15 cellular contexts compared by ENCODE assay signal in the genomic region with DNA sequence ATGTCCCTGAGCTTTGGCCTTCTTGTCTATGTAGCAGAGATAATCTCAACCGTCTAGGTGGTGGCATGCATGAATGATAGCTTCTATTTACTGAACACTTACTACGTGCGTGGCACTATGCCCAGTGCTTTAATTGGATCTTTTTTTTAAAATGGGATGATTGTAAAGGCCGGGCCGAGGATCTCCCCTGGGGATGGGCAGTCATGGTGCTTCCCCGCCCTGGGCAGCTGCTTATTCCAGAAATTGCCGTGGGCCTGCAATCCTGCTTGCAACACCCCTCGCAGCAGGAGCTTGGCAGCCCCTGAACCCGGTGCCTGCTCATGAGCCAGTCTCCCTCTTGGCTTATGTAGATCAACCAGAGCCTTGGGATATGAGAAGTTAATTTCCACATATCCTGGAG.
DNase-seq lines count a peak whose midpoint lies in the region; TF ChIP-seq lines count a peak whose summit lies in the region.
"Had no signal": no experiment of that assay in that cellular context is flagged by ENCODE, and none has a peak within 500 bp of the region (broad histone marks: within the 10 kb centered on the region; RNA-seq: fewer than 3 reads in every experiment).

No MANE protein-coding gene starts in this region.

- no peaks in the 10 kb centered on the region for H3K27me3 Mint-ChIP-seq in neural crest cell (ENCODE audit: low read depth)
- H3K27me3 Mint-ChIP-seq in activated T-helper 2 cell treated with anti-CD3 and anti-CD28 coated beads, Interferon-gamma antibody, Interleukin-2, Interleukin-4, amounts not matched to agents 10 μg/mL and 5 μg/mL and 100 μg/mL, durations not matched to agents 14 hours and 24 hours and 36 hours (ENCODE audit: low read depth): no peaks in the 10 kb centered on the region
- H3K27me3 Mint-ChIP-seq: CD4-positive, CD25-positive, alpha-beta regulatory T cell had no signal

- DNase-seq in NCI-H82 (lab: John Stamatoyannopoulos, UW) (peak; percentile 58), NCI-H82 treated with DMSO at 0.1 percent for 48 hours (lab: John Stamatoyannopoulos, UW; ENCODE audit: unreplicated experiment) (no peak), NCI-H1092 treated with DMSO at 0.1 percent for 48 hours (lab: John Stamatoyannopoulos, UW) (peak; percentile 38), neural crest cell (ENCODE audit: low read depth, low spot score) (no peak), A172 (ENCODE audit: low spot score) (no peak)
- no peak for DNase-seq in activated T-helper 2 cell treated with anti-CD3 and anti-CD28 coated beads, Interferon-gamma antibody, Interleukin-2, Interleukin-4, amounts not matched to agents 10 μg/mL and 5 μg/mL and 100 μg/mL, durations not matched to agents 14 hours and 24 hours and 36 hours (ENCODE audit: low spot score)
- no peak for DNase-seq in activated CD4-positive, alpha-beta T cell treated with anti-CD3 and anti-CD28 coated beads for 48 hours
- DNase-seq: CD4-positive, CD25-positive, alpha-beta regulatory T cell; DMS153; DND-41; GDM1; HCEC 1CT; HFFc6 had no signal

- no peak overlapping the region for H3K4me3 ChIP-seq in BLaER1

- H3K36me3 Mint-ChIP-seq in neural crest cell (ENCODE audit: low read depth): no peaks in the 10 kb centered on the region
- no peaks in the 10 kb centered on the region for H3K36me3 Mint-ChIP-seq in activated T-helper 2 cell treated with anti-CD3 and anti-CD28 coated beads, Interferon-gamma antibody, Interleukin-2, Interleukin-4, amounts not matched to agents 10 μg/mL and 5 μg/mL and 100 μg/mL, durations not matched to agents 14 hours and 24 hours and 36 hours (ENCODE audit: low read depth)
- H3K36me3 Mint-ChIP-seq: CD4-positive, CD25-positive, alpha-beta regulatory T cell; IgD-negative memory B cell had no signal

- H3K27ac Mint-ChIP-seq in neural crest cell (ENCODE audit: unreplicated experiment): peak overlapping the region; percentile 63
- no peak overlapping the region for H3K27ac Mint-ChIP-seq in activated T-helper 2 cell treated with anti-CD3 and anti-CD28 coated beads, Interferon-gamma antibody, Interleukin-2, Interleukin-4, amounts not matched to agents 10 μg/mL and 5 μg/mL and 100 μg/mL, durations not matched to agents 14 hours and 24 hours and 36 hours
- H3K27ac Mint-ChIP-seq: CD4-positive, CD25-positive, alpha-beta regulatory T cell; HFFc6; IgD-negative memory B cell had no signal

- no peak overlapping the region for H3K9ac ChIP-seq in BLaER1

- H3K4me1 ChIP-seq in BLaER1: peaks cover 49% of the 10 kb centered on the region

- H4K20me1 ChIP-seq in BLaER1: no peaks in the 10 kb centered on the region

- intact Hi-C loops in activated T-helper 2 cell treated with anti-CD3 and anti-CD28 coated beads, Interferon-gamma antibody, Interleukin-2, Interleukin-4, amounts not matched to agents 10 μg/mL and 5 μg/mL and 100 μg/mL, durations not matched to agents 14 hours and 24 hours and 36 hours (cut with micrococcal nuclease): no loop called here

- H3K4me2 ChIP-seq in BLaER1: peak overlapping the region; percentile 68

- H3K27ac ChIP-seq in BLaER1: no peak overlapping the region

- no peaks in the 10 kb centered on the region for H3K9me3 ChIP-seq in BLaER1

- no peaks in the 10 kb centered on the region for H3K27me3 ChIP-seq in BLaER1

- TF ChIP-seq CTCF in neural crest cell (conservative IDR thresholded peaks at IDR 0.05): no peak

- H3K4me1 Mint-ChIP-seq in neural crest cell: no peaks in the 10 kb centered on the region
- no peaks in the 10 kb centered on the region for H3K4me1 Mint-ChIP-seq in activated T-helper 2 cell treated with anti-CD3 and anti-CD28 coated beads, Interferon-gamma antibody, Interleukin-2, Interleukin-4, amounts not matched to agents 10 μg/mL and 5 μg/mL and 100 μg/mL, durations not matched to agents 14 hours and 24 hours and 36 hours (ENCODE audit: low read depth)
- H3K4me1 Mint-ChIP-seq: CD4-positive, CD25-positive, alpha-beta regulatory T cell; IgD-negative memory B cell had no signal

- no peaks in the 10 kb centered on the region for H3K9me3 Mint-ChIP-seq in neural crest cell
- H3K9me3 Mint-ChIP-seq in activated T-helper 2 cell treated with anti-CD3 and anti-CD28 coated beads, Interferon-gamma antibody, Interleukin-2, Interleukin-4, amounts not matched to agents 10 μg/mL and 5 μg/mL and 100 μg/mL, durations not matched to agents 14 hours and 24 hours and 36 hours: no peaks in the 10 kb centered on the region
- H3K9me3 Mint-ChIP-seq: HFFc6, IgD-negative memory B cell had no signal

- H3K36me3 ChIP-seq in BLaER1: no peaks in the 10 kb centered on the region

- no peak overlapping the region for H3K4me3 Mint-ChIP-seq in neural crest cell
- no peak overlapping the region for H3K4me3 Mint-ChIP-seq in activated T-helper 2 cell treated with anti-CD3 and anti-CD28 coated beads, Interferon-gamma antibody, Interleukin-2, Interleukin-4, amounts not matched to agents 10 μg/mL and 5 μg/mL and 100 μg/mL, durations not matched to agents 14 hours and 24 hours and 36 hours (ENCODE audit: low read depth)
- H3K4me3 Mint-ChIP-seq: CD4-positive, CD25-positive, alpha-beta regulatory T cell; HFFc6; IgD-negative memory B cell had no signal

Comparison
In these comparisons a context has a peak if more than half of its experiments do, and no peak if none do; other contexts are left out.
1. DNase-seq: peak in NCI-H82 (single experiment) and NCI-H1092 treated with DMSO at 0.1 percent for 48 hours (single experiment); none in NCI-H82 treated with DMSO at 0.1 percent for 48 hours (single experiment), neural crest cell (single experiment), activated T-helper 2 cell treated with anti-CD3 and anti-CD28 coated beads, Interferon-gamma antibody, Interleukin-2, Interleukin-4, amounts not matched to agents 10 μg/mL and 5 μg/mL and 100 μg/mL, durations not matched to agents 14 hours and 24 hours and 36 hours (single experiment), activated CD4-positive, alpha-beta T cell treated with anti-CD3 and anti-CD28 coated beads for 48 hours (single experiment) and A172 (single experiment).